ENCODE assay signal across 10 cellular contexts in genomic region chr9:76912631-76913275, GRCh38. TPM values are rescaled to one million over a fixed set of nuclear protein-coding genes. Genes with fewer than 3 reads are reported as not detected.
A peak's percentile ranks its signal among the peaks of the same experiment; 100 is the strongest.
DNase-seq lines count a peak whose midpoint lies in the region; ATAC-seq, FAIRE-seq and TF ChIP-seq lines count a peak whose summit lies in the region.
"Had no signal": no experiment of that assay in that cellular context is flagged by ENCODE, and none has a peak within 500 bp of the region (broad histone marks: within the 10 kb centered on the region; RNA-seq: fewer than 3 reads in every experiment).

No MANE protein-coding gene starts in this region.

- no peaks in the 10 kb centered on the region for H3F3A ChIP-seq in PC-9 (ENCODE audit: insufficient read depth, low read depth)

- H3K27me3 ChIP-seq in PC-9 (ENCODE audit: insufficient read depth, low read depth) (peaks cover 35% of the 10 kb centered on the region; the same call in 1 of the 2 replicates), heart right ventricle (peaks cover 0 to 10% (median 3%) of the 10 kb centered on the region in 7 donors)

- intact Hi-C loops in PC-9 (cut with micrococcal nuclease; ENCODE audit: unreplicated experiment): no loop called here
- intact Hi-C loops in Right ventricle myocardium superior (cut with DNase I): no loop called here
- intact Hi-C loops in heart right ventricle (cut with DNase I): no loop called here

- no TSS peak for BruUV-seq in PC-9 (replicated peaks; lab: Mats Ljungman, UMichigan)

- H3K4me1 ChIP-seq in PC-9 (replicated peaks; ENCODE audit: insufficient read depth) (peaks cover 24% of the 10 kb centered on the region; the same call in 1 of the 2 replicates), heart right ventricle (no peaks in the 10 kb centered on the region)

- ATAC-seq in Right ventricle myocardium superior (ENCODE audit: poor library complexity) (no peak), heart right ventricle (no peak)

- H3K9me3 ChIP-seq in PC-9 (ENCODE audit: insufficient read depth, low read depth): no peaks in the 10 kb centered on the region
- H3K9me3 ChIP-seq in heart right ventricle: no peaks in the 10 kb centered on the region

- H2AFZ ChIP-seq in PC-9: no peak overlapping the region

- POLR2A ChIA-PET in PC-9 (lab: Charles Lee; ENCODE audit: unreplicated experiment): no interaction called here

- TF ChIP-seq CTCF in PC-9 (conservative IDR thresholded peaks at IDR 0.05) (no peak), fibroblast of pulmonary artery (IDR thresholded peaks at IDR 0.05; ENCODE audit: low read length, missing control alignments) (no peak), heart right ventricle (IDR thresholded peaks at IDR 0.05) (no peak)

- peak; percentile 62 for DNase-seq in AG20443 (ENCODE audit: low spot score)
- peak; percentile 68 for DNase-seq in H54 (ENCODE audit: insufficient read length, low spot score)
- DNase-seq in PC-9: peak in 1 of 2 experiments; percentile 38
- peak; percentile 63 for DNase-seq in fibroblast of pulmonary artery (ENCODE audit: low read depth)
- DNase-seq in Right ventricle myocardium superior: no peak
- no peak for DNase-seq in dermis blood vessel endothelial cell
- DNase-seq in heart right ventricle: no peak
- no peak for DNase-seq in stimulated activated CD4-positive, alpha-beta T cell treated with anti-CD3 and anti-CD28 coated beads, Interleukin-4, amount 100 ng/mL, for 24 hours
- DNase-seq: activated CD8-positive, alpha-beta memory T cell treated with anti-CD3 and anti-CD28 coated beads for 24 hours had no signal

- 49 to 55% methylated on average over 6 of the region's 6 CpGs for WGBS in heart right ventricle, 2 donors

- H3K27ac ChIP-seq in PC-9 (no peak overlapping the region; the same call in 1 of the 2 replicates), heart right ventricle (no peak overlapping the region)
- H3K27ac ChIP-seq: epithelial cell of prostate had no signal

- TF ChIP-seq POLR2A in H54 (IDR thresholded peaks at IDR 0.05; ENCODE audit: low read depth, low read length): no peak

- H3K79me2 ChIP-seq in PC-9 (ENCODE audit: low read depth): no peaks in the 10 kb centered on the region

- no peaks in the 10 kb centered on the region for H3K9me2 ChIP-seq in PC-9 (ENCODE audit: insufficient read depth)

- no peaks in the 10 kb centered on the region for H4K20me1 ChIP-seq in PC-9 (ENCODE audit: insufficient read depth)

- no peak overlapping the region for H3K4me3 ChIP-seq in PC-9
- H3K4me3 ChIP-seq in fibroblast of pulmonary artery (replicated peaks; ENCODE audit: low read depth, low read length): no peak overlapping the region
- no peak overlapping the region for H3K4me3 ChIP-seq in heart right ventricle

- 0 out of 2 replicates have a peak overlapping the region, but pooled peaks have one; percentile 9 for H3K4me2 ChIP-seq in PC-9

- no peaks in the 10 kb centered on the region for H3K36me3 ChIP-seq in PC-9 (ENCODE audit: low read depth)
- H3K36me3 ChIP-seq in heart right ventricle: no peaks in the 10 kb centered on the region

- FAIRE-seq in H54 (lab: Jason Lieb, UNC): peak; percentile 98

- CTCF ChIA-PET in PC-9 (lab: Charles Lee): no interaction called here

RNA-seq across cellular contexts. Expression of gene PRUNE2, which starts 6.8 kb away (rescaled TPM):
- total RNA-seq in PC-9 (2021) (0.20 TPM in 1 of 2 replicates, not detected in the other), Right ventricle myocardium superior (1.3 TPM), dermis blood vessel endothelial cell (7.8 and 22.4 TPM in 2 replicates), heart right ventricle (1 to 10 TPM in 9 of 10 donors, under 1 TPM in 1; 0.95 to 5.7 (median 1.9) TPM)
- 1 to 10 TPM in 1 of 2 donors, under 1 TPM in 1; 0.87 to 1.0 TPM for polyA plus RNA-seq in heart right ventricle

Comparison
In these comparisons a context has a peak if more than half of its experiments do, and no peak if none do; other contexts are left out.
1. DNase-seq: peak in AG20443 (single experiment), H54 (single experiment) and fibroblast of pulmonary artery (single experiment); none in Right ventricle myocardium superior (single experiment), dermis blood vessel endothelial cell (single experiment), heart right ventricle (0 of 2) and stimulated activated CD4-positive, alpha-beta T cell treated with anti-CD3 and anti-CD28 coated beads, Interleukin-4, amount 100 ng/mL, for 24 hours (single experiment).